ENCODE assay signal across 24 cellular contexts in genomic region chr9:83459830-83460229, GRCh38.
"Had no signal": no experiment of that assay in that cellular context is flagged by ENCODE, and none has a peak within 500 bp of the region (broad histone marks: within the 10 kb centered on the region; RNA-seq: fewer than 3 reads in every experiment).

No MANE protein-coding gene starts in this region.

- DNase-seq: IMR-90, Karpas-422, KG1, MG63, NCI-H1092, NCI-H1105 treated with DMSO at 0.1 percent for 48 hours, NCI-H1417 treated with DMSO at 0.1 percent for 48 hours, NCI-H146, NCI-H1694 treated with DMSO at 0.1 percent for 48 hours, NCI-H1930, NCI-H2081, NCI-H2107, NCI-H2171, NCI-H226, NCI-H446, NCI-H510A, NCI-H524 treated with DMSO at 0.1 percent for 48 hours, NCI-H69, NCI-H774, OCI-M1, PC-9, SIG-M5 had no signal

- ATAC-seq: HepG2, Right ventricle myocardium inferior had no signal
